In the genomic region with DNA sequence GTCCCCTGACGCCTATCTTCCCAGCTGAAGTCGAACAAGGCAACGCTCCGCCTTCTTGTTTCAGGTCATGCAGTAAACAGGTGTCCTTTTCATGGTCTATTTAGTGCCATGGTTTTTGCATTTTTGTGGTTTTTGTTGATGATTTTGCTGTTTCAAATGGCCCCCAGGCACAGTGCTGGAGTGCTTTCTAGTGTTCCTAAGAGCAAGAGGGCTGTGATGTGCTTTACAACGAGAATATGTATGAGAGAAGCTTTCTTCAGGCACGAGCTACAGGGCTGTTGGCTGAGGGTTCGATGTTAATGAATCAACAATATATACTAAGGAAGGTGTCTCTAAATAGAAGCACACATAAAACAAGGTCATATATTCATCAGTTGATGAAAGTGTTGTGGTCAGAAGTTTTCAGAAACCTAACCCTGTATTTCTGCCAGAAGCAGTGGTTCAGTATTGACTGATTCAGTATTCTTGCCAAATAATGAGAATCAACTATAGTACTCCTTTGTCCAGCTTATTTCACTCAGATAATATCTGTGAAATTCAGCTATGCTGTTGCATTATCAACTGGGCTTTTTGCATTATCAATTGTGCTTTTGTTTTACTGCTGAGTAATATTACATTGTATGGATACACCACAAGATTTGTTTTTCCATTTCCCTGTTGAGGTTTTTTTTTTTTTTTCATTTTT, we compare ENCODE assay signal across 8 cellular contexts. TPM values are rescaled to one million over a fixed set of nuclear protein-coding genes. Genes with fewer than 3 reads are reported as not detected.
DNase-seq lines count a peak whose midpoint lies in the region; ATAC-seq and TF ChIP-seq lines count a peak whose summit lies in the region.

No MANE protein-coding gene starts in this region.

- no peaks in the 10 kb centered on the region for H3K27me3 ChIP-seq in mammary epithelial cell (ENCODE audit: insufficient read depth, low read length)
- no peaks in the 10 kb centered on the region for H3K27me3 ChIP-seq in Karpas-422 (ENCODE audit: low read length)

- no peaks in the 10 kb centered on the region for H3K27me3 Mint-ChIP-seq in activated naive CD4-positive, alpha-beta T cell treated with anti-CD3 and anti-CD28 coated beads, Interleukin-2, amount 10 ng/mL, durations not matched to agents 7 days and 5 days

- CTCF ChIA-PET in mammary epithelial cell (lab: Charles Lee; ENCODE audit: low non-redundant PET), result no interaction called here
- CTCF ChIA-PET in activated naive CD4-positive, alpha-beta T cell treated with anti-CD3 and anti-CD28 coated beads, Interleukin-2, amount 10 ng/mL, durations not matched to agents 7 days and 5 days (lab: Charles Lee), result interaction anchor here (1.0 to 1.7 kb wide), 2 partner anchors 47 to 49 kb away, joined by 3 to 5 read pairs; no protein-coding TSS in a partner anchor

- H4K20me1 ChIP-seq in mammary epithelial cell (ENCODE audit: insufficient read depth, low read length) (no peaks in the 10 kb centered on the region), Karpas-422 (ENCODE audit: insufficient read depth, low read depth, low read length) (peaks cover 12% of the 10 kb centered on the region; the same call in 1 of the 2 replicates)

- in situ Hi-C loops in mammary epithelial cell (cut with MboI; ENCODE audit: low sequenced_read_pairs in 2 of 2), result no loop called here

- intact Hi-C loops in mammary epithelial cell (cut with micrococcal nuclease), result no loop called here

- H3K4me2 ChIP-seq in mammary epithelial cell (ENCODE audit: insufficient read depth, low read depth, low read length) (peak overlapping the region; percentile 44), Karpas-422 (ENCODE audit: low read depth, low read length, poor library complexity, severe bottlenecking) (no peak overlapping the region)

- no TSS peak for BruUV-seq in mammary epithelial cell (replicated peaks; lab: Mats Ljungman, UMichigan)

- TF ChIP-seq CTCF in mammary epithelial cell (conservative IDR thresholded peaks at IDR 0.05 in 1 of 2, IDR thresholded peaks at IDR 0.05 in 1 of 2; ENCODE audit: extremely low read depth in 1 of 2, insufficient read depth in 1 of 2, low read depth in 1 of 2, low read length in 2 of 2), result no peak

- H3K27ac Mint-ChIP-seq in activated naive CD4-positive, alpha-beta T cell treated with anti-CD3 and anti-CD28 coated beads, Interleukin-2, amount 10 ng/mL, durations not matched to agents 7 days and 5 days, result no peak overlapping the region

- dilution Hi-C loops in mammary epithelial cell (cut with HindIII; ENCODE audit: low sequenced_read_pairs), result no loop called here

- H3K9me3 Mint-ChIP-seq in activated naive CD4-positive, alpha-beta T cell treated with anti-CD3 and anti-CD28 coated beads, Interleukin-2, amount 10 ng/mL, durations not matched to agents 7 days and 5 days, result no peaks in the 10 kb centered on the region

- H2AFZ ChIP-seq in mammary epithelial cell (ENCODE audit: low read depth, low read length) (no peak overlapping the region), Karpas-422 (ENCODE audit: low read length) (no peak overlapping the region)

- ATAC-seq in GM21390 (IDR thresholded peaks at IDR 0.05; ENCODE audit: unreplicated experiment), result peak; percentile 76
- peak; percentile 71 for ATAC-seq in HG03520 (IDR thresholded peaks at IDR 0.05; ENCODE audit: unreplicated experiment)

- no peaks in the 10 kb centered on the region for H3K9me2 ChIP-seq in Karpas-422 (replicated peaks; ENCODE audit: insufficient read depth, low read length)

- H3K4me3 Mint-ChIP-seq in activated naive CD4-positive, alpha-beta T cell treated with anti-CD3 and anti-CD28 coated beads, Interleukin-2, amount 10 ng/mL, durations not matched to agents 7 days and 5 days, result no peak overlapping the region

- DNase-seq in DMS79 (lab: John Stamatoyannopoulos, UW) (peak; percentile 85), mammary epithelial cell (peak; percentile 95), Karpas-422 (no peak), C1 segment of cervical spinal cord (lab: John Stamatoyannopoulos, UW) (no peak), HK-2 (ENCODE audit: unreplicated experiment) (no peak)
- DNase-seq in activated naive CD4-positive, alpha-beta T cell treated with anti-CD3 and anti-CD28 coated beads, Interleukin-2, amount 10 ng/mL, durations not matched to agents 7 days and 5 days, result no peak

- H3K4me3 ChIP-seq in mammary epithelial cell (replicated peaks in 1 of 3; ENCODE audit: insufficient read depth in 1 of 3, low read depth in 2 of 3, low read length in 3 of 3), result no peak overlapping the region
- H3K4me3 ChIP-seq in Karpas-422 (ENCODE audit: low read length), result no peak overlapping the region

- H3K9me3 ChIP-seq in mammary epithelial cell (replicated peaks; ENCODE audit: insufficient read depth, low read length), result no peaks in the 10 kb centered on the region
- no peaks in the 10 kb centered on the region for H3K9me3 ChIP-seq in Karpas-422 (ENCODE audit: low read length)

- WGBS in mammary epithelial cell (ENCODE audit: low coverage, missing lambda C conversion rate), result 22% methylated on average over 7 of the region's 7 CpGs

- peaks cover 2% of the 10 kb centered on the region for H3K36me3 ChIP-seq in mammary epithelial cell (ENCODE audit: insufficient read depth, low read length)
- H3K36me3 ChIP-seq in Karpas-422 (ENCODE audit: insufficient read depth, low read length), result no peaks in the 10 kb centered on the region

- H3K79me2 ChIP-seq in mammary epithelial cell (ENCODE audit: insufficient read depth, low read length) (peaks cover 71% of the 10 kb centered on the region), Karpas-422 (ENCODE audit: low read length) (no peaks in the 10 kb centered on the region)

- H3K36me3 Mint-ChIP-seq in activated naive CD4-positive, alpha-beta T cell treated with anti-CD3 and anti-CD28 coated beads, Interleukin-2, amount 10 ng/mL, durations not matched to agents 7 days and 5 days, result peaks cover 31% of the 10 kb centered on the region

- H3K4me1 Mint-ChIP-seq in activated naive CD4-positive, alpha-beta T cell treated with anti-CD3 and anti-CD28 coated beads, Interleukin-2, amount 10 ng/mL, durations not matched to agents 7 days and 5 days, result peaks cover 32% of the 10 kb centered on the region

- peak overlapping the region; percentile 63 for H3K27ac ChIP-seq in mammary epithelial cell (ENCODE audit: insufficient read depth, low read depth, low read length)
- H3K27ac ChIP-seq in Karpas-422 (ENCODE audit: low read length), result no peak overlapping the region

- H3K9ac ChIP-seq in mammary epithelial cell (ENCODE audit: insufficient read depth, low read length) (no peak overlapping the region), Karpas-422 (ENCODE audit: low read length) (no peak overlapping the region)

- H3K4me1 ChIP-seq in mammary epithelial cell (ENCODE audit: insufficient read depth, low read length), result peaks cover 33% of the 10 kb centered on the region
- H3K4me1 ChIP-seq in Karpas-422 (ENCODE audit: low read length), result peaks cover 6% of the 10 kb centered on the region

RNA-seq across cellular contexts. Expression of a gene that starts 18.5 kb away (rescaled TPM):
- 10 to 100 TPM; 15.7 to 21.7 TPM for total RNA-seq in mammary epithelial cell
- polyA plus RNA-seq in mammary epithelial cell, result 8.1 TPM
- polyA minus RNA-seq in mammary epithelial cell, result 86.4 TPM
- total RNA-seq in Karpas-422 (2014; rRNA removed; shearing (Covaris generic); ENCODE audit: low replicate concordance), result 3.5 and 5.7 TPM in 2 replicates

Comparison
In these comparisons a context has a peak if more than half of its experiments do, and no peak if none do; other contexts are left out.
1. DNase-seq: peak in DMS79 (single experiment) and mammary epithelial cell (single experiment); none in activated naive CD4-positive, alpha-beta T cell treated with anti-CD3 and anti-CD28 coated beads, Interleukin-2, amount 10 ng/mL, durations not matched to agents 7 days and 5 days (single experiment), Karpas-422 (single experiment), C1 segment of cervical spinal cord (0 of 14) and HK-2 (single experiment).